In genomic region chr17:65660947-65661346, GRCh38 we compare ENCODE assay signal across 20 cellular contexts.
A peak's percentile ranks its signal among the peaks of the same experiment; 100 is the strongest.
DNase-seq lines count a peak whose midpoint lies in the region; ATAC-seq, FAIRE-seq and TF ChIP-seq lines count a peak whose summit lies in the region.
"Had no signal": no experiment of that assay in that cellular context is flagged by ENCODE, and none has a peak within 500 bp of the region (broad histone marks: within the 10 kb centered on the region; RNA-seq: fewer than 3 reads in every experiment).

No MANE protein-coding gene starts in this region.

- H3K27me3 ChIP-seq in H7 (ENCODE audit: control insufficient read depth, insufficient read depth, low read length): no peaks in the 10 kb centered on the region
- H3K27me3 ChIP-seq: left lung, right atrium auricular region had no signal

- H3K4me3 ChIP-seq in astrocyte of the cerebellum (ENCODE audit: low read depth, low read length) (no peak overlapping the region), H7 (ENCODE audit: insufficient read depth, low read depth, low read length) (no peak overlapping the region)
- H3K4me3 ChIP-seq: left lung, right atrium auricular region had no signal

- TF ChIP-seq CTCF in AG09319 (IDR thresholded peaks at IDR 0.05; ENCODE audit: low read depth, low read length): no peak
- no peak for TF ChIP-seq CTCF in astrocyte of the cerebellum (IDR thresholded peaks at IDR 0.05; ENCODE audit: low read depth, low read length, missing control alignments)
- TF ChIP-seq CTCF in omental fat pad (IDR thresholded peaks at IDR 0.05): no peak

- H3K36me3 ChIP-seq in H7 (replicated peaks; ENCODE audit: control insufficient read depth, insufficient read depth, low read length): no peaks in the 10 kb centered on the region
- H3K36me3 ChIP-seq: BE2C, left lung, right atrium auricular region had no signal

- in situ Hi-C loops in astrocyte of the cerebellum (cut with HindIII; ENCODE audit: low sequenced_read_pairs): loop anchor here (10.0 kb wide), 1 partner anchor 66 kb away; no protein-coding TSS in a partner anchor

- no peak for TF ChIP-seq POLR2A in H54 (IDR thresholded peaks at IDR 0.05; ENCODE audit: low read depth, low read length)

- FAIRE-seq in H54 (lab: Jason Lieb, UNC): no peak
- FAIRE-seq: TTC549 had no signal

- no peak for ATAC-seq in omental fat pad (ENCODE audit: low FRiP score)
- no peak for ATAC-seq in HG03039 (IDR thresholded peaks at IDR 0.05; ENCODE audit: unreplicated experiment)
- ATAC-seq: activated CD8-positive, alpha-beta T cell treated with anti-CD3 and anti-CD28 coated beads, Interleukin-2, amount 10 ng/mL, durations not matched to agents 7 days and 5 days; left lung; stimulated activated effector memory CD8-positive, alpha-beta T cell treated with anti-CD3 and anti-CD28 coated beads, Interleukin-12 subunit alpha, Interleukin-12 subunit beta, amount 100 ng/mL, for 72 hours had no signal

- peak; percentile 38 for DNase-seq in AG09319 (ENCODE audit: extremely low read depth, low read depth)
- DNase-seq in H54 (ENCODE audit: insufficient read length, low spot score): peak; percentile 19
- peak; percentile 5 for DNase-seq in astrocyte of the cerebellum (ENCODE audit: low read depth)
- DNase-seq in foreskin melanocyte: peak; percentile 59
- no peak for DNase-seq in NCI-H526 treated with DMSO at 0.1 percent for 48 hours (lab: John Stamatoyannopoulos, UW)
- no peak for DNase-seq in H7
- DNase-seq in omental fat pad (ENCODE audit: low spot score): no peak
- DNase-seq: activated CD8-positive, alpha-beta T cell treated with anti-CD3 and anti-CD28 coated beads, Interleukin-2, amount 10 ng/mL, durations not matched to agents 7 days and 5 days; activated gamma-delta T cell; BE2C; GOT3; left lung; NCI-H1092 treated with DMSO at 0.1 percent for 48 hours; SK-N-SH; stimulated activated CD4-positive, alpha-beta T cell treated with anti-CD3 and anti-CD28 coated beads, Interleukin-4, amount 100 ng/mL, for 4 hours; trophoblast cell had no signal

Comparison
In these comparisons a context has a peak if more than half of its experiments do, and no peak if none do; other contexts are left out.
1. DNase-seq: peak in AG09319 (single experiment), H54 (single experiment), astrocyte of the cerebellum (single experiment) and foreskin melanocyte (single experiment); none in NCI-H526 treated with DMSO at 0.1 percent for 48 hours (single experiment), H7 (single experiment) and omental fat pad (single experiment).